Comparison of ENCODE assay signal across 1 cellular context in the genomic region with DNA sequence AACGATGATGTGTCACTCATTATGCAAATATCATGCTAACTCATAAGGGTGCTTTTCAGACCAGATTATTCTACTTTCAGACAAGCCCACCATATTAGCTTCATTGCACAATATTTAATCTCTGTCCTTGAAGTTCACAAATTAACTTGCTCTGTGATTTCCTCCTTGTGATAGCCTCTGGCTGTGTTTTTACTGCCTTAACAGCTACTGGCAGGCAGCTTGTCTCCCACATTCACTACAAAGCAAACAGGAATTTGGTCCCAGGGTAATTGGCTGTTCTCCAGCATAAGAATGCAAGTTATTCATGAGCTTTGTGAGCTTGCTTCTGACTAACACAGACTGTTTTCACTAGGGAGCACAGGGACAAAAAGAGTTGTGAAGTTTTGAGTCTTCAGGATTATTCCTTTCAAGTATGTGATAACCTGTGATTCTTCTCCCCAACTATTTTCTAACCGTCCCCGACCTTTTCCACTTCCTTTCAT.
TF ChIP-seq lines count a peak whose summit lies in the region.

No MANE protein-coding gene starts in this region.

TF ChIP-seq in HepG2, 621 proteins besides CTCF, POLR2A, EP300 and RAD21 (continued from another document and continues in another):
- TF ChIP-seq ATF4 (CRISPR knock-in tag; IDR thresholded peaks at IDR 0.05) (no peak), SMYD3 (CRISPR knock-in tag; IDR thresholded peaks at IDR 0.05) (0 out of 2 replicates have a peak, but pooled peaks have one; percentile 35), ZEB1 (IDR thresholded peaks at IDR 0.05; ENCODE audit: insufficient replicate concordance, low read depth) (peak; percentile 41), MAFK (conservative IDR thresholded peaks at IDR 0.05 in 1 of 2, IDR thresholded peaks at IDR 0.05 in 1 of 2; ENCODE audit: low read length in 2 of 2) (no peak), ZNF672 (CRISPR knock-in tag; IDR thresholded peaks at IDR 0.05) (no peak), ZBTB42 (CRISPR knock-in tag; IDR thresholded peaks at IDR 0.05) (no peak), TEAD3 (CRISPR knock-in tag; optimal IDR thresholded peaks at IDR 0.05; ENCODE audit: borderline replicate concordance) (peak; percentile 98), IKZF1 (IDR thresholded peaks at IDR 0.05) (no peak), ZNF260 (CRISPR knock-in tag; IDR thresholded peaks at IDR 0.05; ENCODE audit: borderline replicate concordance, low read depth) (no peak), AKAP8 (CRISPR knock-in tag; IDR thresholded peaks at IDR 0.05) (no peak), ZFP36 (IDR thresholded peaks at IDR 0.05; ENCODE audit: borderline replicate concordance, low read depth, low read length, partially characterized antibody) (no peak), ZNF574 (CRISPR knock-in tag; IDR thresholded peaks at IDR 0.05) (peak; percentile 50; the same call in 1 of the 2 replicates), ZNF335 (CRISPR knock-in tag; IDR thresholded peaks at IDR 0.05) (no peak), MIXL1 (CRISPR knock-in tag; IDR thresholded peaks at IDR 0.05) (peak; percentile 99), REL (CRISPR knock-in tag; conservative IDR thresholded peaks at IDR 0.05) (no peak), KAT8 (CRISPR knock-in tag; IDR thresholded peaks at IDR 0.05) (peak; percentile 68), SOX13 (IDR thresholded peaks at IDR 0.05) (peak; percentile 64), SOX13 (CRISPR knock-in tag; conservative IDR thresholded peaks at IDR 0.05 in 1 of 2, IDR thresholded peaks at IDR 0.05 in 1 of 2) (peak in 1 of 2 experiments; percentile 94; a peak in 2 of 4 replicates), ZNF781 (CRISPR knock-in tag; IDR thresholded peaks at IDR 0.05; ENCODE audit: borderline replicate concordance, not compliant biosample characterization) (no peak), ZSCAN22 (CRISPR knock-in tag; IDR thresholded peaks at IDR 0.05) (no peak), ZNF207 (IDR thresholded peaks at IDR 0.05; ENCODE audit: borderline replicate concordance) (no peak), ZNF44 (CRISPR knock-in tag; IDR thresholded peaks at IDR 0.05) (no peak), EEA1 (CRISPR knock-in tag; IDR thresholded peaks at IDR 0.05; ENCODE audit: borderline replicate concordance) (no peak), MED1 (CRISPR knock-in tag; IDR thresholded peaks at IDR 0.05) (peak; percentile 85), SPEN (CRISPR knock-in tag; IDR thresholded peaks at IDR 0.05; ENCODE audit: low read depth) (peak; percentile 57; the same call in 1 of the 2 replicates), ZFP36L2 (CRISPR knock-in tag; IDR thresholded peaks at IDR 0.05) (no peak), ATF7-NPFF (CRISPR knock-in tag; IDR thresholded peaks at IDR 0.05; ENCODE audit: low read depth) (no peak), NCOR1 (IDR thresholded peaks at IDR 0.05; ENCODE audit: borderline replicate concordance, low read length) (peak; percentile 82), NFATC3 (CRISPR knock-in tag; IDR thresholded peaks at IDR 0.05) (no peak), MTA3 (CRISPR knock-in tag; IDR thresholded peaks at IDR 0.05) (no peak), SIN3B (IDR thresholded peaks at IDR 0.05; ENCODE audit: low read length) (no peak), MLX (CRISPR knock-in tag; IDR thresholded peaks at IDR 0.05) (peak; percentile 61; the same call in 1 of the 2 replicates), ZNF205 (CRISPR knock-in tag; IDR thresholded peaks at IDR 0.05) (no peak; the same call in 1 of the 2 replicates), ZBTB43 (CRISPR knock-in tag; conservative IDR thresholded peaks at IDR 0.05) (0 out of 2 replicates have a peak, but pooled peaks have one; percentile 24), SIN3A (IDR thresholded peaks at IDR 0.05; ENCODE audit: borderline replicate concordance, low read depth, low read length) (no peak), GABPA (IDR thresholded peaks at IDR 0.05; ENCODE audit: low read depth, low read length) (no peak), GABPA (CRISPR knock-in tag; IDR thresholded peaks at IDR 0.05; ENCODE audit: low read depth) (peak; percentile 40), ZNF709 (CRISPR knock-in tag; IDR thresholded peaks at IDR 0.05) (no peak), ZBTB3 (CRISPR knock-in tag; IDR thresholded peaks at IDR 0.05; ENCODE audit: borderline replicate concordance, low read depth) (no peak), UBTF (CRISPR knock-in tag; IDR thresholded peaks at IDR 0.05) (no peak)
- TF ChIP-seq, protein P1, sequence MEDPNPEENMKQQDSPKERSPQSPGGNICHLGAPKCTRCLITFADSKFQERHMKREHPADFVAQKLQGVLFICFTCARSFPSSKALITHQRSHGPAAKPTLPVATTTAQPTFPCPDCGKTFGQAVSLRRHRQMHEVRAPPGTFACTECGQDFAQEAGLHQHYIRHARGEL (CRISPR knock-in tag; IDR thresholded peaks at IDR 0.05), result no peak
- TF ChIP-seq, protein P2, sequence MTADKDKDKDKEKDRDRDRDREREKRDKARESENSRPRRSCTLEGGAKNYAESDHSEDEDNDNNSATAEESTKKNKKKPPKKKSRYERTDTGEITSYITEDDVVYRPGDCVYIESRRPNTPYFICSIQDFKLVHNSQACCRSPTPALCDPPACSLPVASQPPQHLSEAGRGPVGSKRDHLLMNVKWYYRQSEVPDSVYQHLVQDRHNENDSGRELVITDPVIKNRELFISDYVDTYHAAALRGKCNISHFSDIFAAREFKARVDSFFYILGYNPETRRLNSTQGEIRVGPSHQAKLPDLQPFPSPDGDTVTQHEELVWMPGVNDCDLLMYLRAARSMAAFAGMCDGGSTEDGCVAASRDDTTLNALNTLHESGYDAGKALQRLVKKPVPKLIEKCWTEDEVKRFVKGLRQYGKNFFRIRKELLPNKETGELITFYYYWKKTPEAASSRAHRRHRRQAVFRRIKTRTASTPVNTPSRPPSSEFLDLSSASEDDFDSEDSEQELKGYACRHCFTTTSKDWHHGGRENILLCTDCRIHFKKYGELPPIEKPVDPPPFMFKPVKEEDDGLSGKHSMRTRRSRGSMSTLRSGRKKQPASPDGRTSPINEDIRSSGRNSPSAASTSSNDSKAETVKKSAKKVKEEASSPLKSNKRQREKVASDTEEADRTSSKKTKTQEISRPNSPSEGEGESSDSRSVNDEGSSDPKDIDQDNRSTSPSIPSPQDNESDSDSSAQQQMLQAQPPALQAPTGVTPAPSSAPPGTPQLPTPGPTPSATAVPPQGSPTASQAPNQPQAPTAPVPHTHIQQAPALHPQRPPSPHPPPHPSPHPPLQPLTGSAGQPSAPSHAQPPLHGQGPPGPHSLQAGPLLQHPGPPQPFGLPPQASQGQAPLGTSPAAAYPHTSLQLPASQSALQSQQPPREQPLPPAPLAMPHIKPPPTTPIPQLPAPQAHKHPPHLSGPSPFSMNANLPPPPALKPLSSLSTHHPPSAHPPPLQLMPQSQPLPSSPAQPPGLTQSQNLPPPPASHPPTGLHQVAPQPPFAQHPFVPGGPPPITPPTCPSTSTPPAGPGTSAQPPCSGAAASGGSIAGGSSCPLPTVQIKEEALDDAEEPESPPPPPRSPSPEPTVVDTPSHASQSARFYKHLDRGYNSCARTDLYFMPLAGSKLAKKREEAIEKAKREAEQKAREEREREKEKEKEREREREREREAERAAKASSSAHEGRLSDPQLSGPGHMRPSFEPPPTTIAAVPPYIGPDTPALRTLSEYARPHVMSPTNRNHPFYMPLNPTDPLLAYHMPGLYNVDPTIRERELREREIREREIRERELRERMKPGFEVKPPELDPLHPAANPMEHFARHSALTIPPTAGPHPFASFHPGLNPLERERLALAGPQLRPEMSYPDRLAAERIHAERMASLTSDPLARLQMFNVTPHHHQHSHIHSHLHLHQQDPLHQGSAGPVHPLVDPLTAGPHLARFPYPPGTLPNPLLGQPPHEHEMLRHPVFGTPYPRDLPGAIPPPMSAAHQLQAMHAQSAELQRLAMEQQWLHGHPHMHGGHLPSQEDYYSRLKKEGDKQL (CRISPR knock-in tag; IDR thresholded peaks at IDR 0.05; ENCODE audit: low read depth), result no peak
- TF ChIP-seq, protein P3, sequence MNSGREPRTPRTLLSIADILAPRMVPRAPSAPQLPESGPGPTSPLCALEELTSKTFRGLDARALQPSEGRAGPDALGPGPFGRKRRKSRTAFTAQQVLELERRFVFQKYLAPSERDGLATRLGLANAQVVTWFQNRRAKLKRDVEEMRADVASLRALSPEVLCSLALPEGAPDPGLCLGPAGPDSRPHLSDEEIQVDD (CRISPR knock-in tag; IDR thresholded peaks at IDR 0.05; ENCODE audit: borderline replicate concordance), result no peak
- TF ChIP-seq, protein P4, sequence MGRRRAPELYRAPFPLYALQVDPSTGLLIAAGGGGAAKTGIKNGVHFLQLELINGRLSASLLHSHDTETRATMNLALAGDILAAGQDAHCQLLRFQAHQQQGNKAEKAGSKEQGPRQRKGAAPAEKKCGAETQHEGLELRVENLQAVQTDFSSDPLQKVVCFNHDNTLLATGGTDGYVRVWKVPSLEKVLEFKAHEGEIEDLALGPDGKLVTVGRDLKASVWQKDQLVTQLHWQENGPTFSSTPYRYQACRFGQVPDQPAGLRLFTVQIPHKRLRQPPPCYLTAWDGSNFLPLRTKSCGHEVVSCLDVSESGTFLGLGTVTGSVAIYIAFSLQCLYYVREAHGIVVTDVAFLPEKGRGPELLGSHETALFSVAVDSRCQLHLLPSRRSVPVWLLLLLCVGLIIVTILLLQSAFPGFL (CRISPR knock-in tag; IDR thresholded peaks at IDR 0.05), result no peak
- TF ChIP-seq, protein P5, sequence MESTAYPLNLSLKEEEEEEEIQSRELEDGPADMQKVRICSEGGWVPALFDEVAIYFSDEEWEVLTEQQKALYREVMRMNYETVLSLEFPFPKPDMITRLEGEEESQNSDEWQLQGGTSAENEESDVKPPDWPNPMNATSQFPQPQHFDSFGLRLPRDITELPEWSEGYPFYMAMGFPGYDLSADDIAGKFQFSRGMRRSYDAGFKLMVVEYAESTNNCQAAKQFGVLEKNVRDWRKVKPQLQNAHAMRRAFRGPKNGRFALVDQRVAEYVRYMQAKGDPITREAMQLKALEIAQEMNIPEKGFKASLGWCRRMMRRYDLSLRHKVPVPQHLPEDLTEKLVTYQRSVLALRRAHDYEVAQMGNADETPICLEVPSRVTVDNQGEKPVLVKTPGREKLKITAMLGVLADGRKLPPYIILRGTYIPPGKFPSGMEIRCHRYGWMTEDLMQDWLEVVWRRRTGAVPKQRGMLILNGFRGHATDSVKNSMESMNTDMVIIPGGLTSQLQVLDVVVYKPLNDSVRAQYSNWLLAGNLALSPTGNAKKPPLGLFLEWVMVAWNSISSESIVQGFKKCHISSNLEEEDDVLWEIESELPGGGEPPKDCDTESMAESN (CRISPR knock-in tag; conservative IDR thresholded peaks at IDR 0.05), result no peak
